In the genomic region with DNA sequence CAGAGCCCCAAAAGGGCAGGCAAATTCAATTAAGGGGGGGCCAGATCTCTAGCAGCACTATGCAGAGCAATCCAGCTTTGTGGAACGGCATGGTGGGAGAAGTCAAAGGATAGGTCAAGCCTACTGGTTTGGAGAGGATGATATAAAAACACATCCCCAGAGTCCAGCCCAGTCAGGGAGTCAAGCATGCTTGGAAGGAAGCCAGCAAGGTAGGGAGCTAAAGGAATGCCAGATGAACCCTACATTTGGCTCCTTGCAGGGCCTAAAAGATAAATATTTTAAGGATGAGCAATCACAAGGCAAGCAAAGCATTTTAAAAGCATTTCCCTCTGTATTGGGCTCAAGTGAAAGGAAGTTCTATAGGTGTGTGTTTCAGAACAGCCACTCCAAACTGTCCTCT, we compare ENCODE assay signal across 17 cellular contexts. TPM values are rescaled to one million over a fixed set of nuclear protein-coding genes. Genes with fewer than 3 reads are reported as not detected.
DNase-seq lines count a peak whose midpoint lies in the region; ATAC-seq and TF ChIP-seq lines count a peak whose summit lies in the region.
"Had no signal": no experiment of that assay in that cellular context is flagged by ENCODE, and none has a peak within 500 bp of the region (broad histone marks: within the 10 kb centered on the region; RNA-seq: fewer than 3 reads in every experiment).

No MANE protein-coding gene starts in this region.

- H3K27ac Mint-ChIP-seq in HFFc6: peak overlapping the region; percentile 62
- peak overlapping the region; percentile 75 for H3K27ac Mint-ChIP-seq in WTC11

- CTCF ChIA-PET in WTC11 (lab: Charles Lee): interaction anchor here (0.9 to 1.3 kb wide), 2 partner anchors 16 to 27 kb away, joined by 3 read pairs; no protein-coding TSS in a partner anchor

- H3K4me3 Mint-ChIP-seq in HFFc6: peak overlapping the region; percentile 25; the same call in 1 of the 2 replicates
- no peak overlapping the region for H3K4me3 Mint-ChIP-seq in WTC11
- H3K4me3 Mint-ChIP-seq: CD4-positive, alpha-beta memory T cell had no signal

- TF ChIP-seq EP300 in sigmoid colon (IDR thresholded peaks at IDR 0.05): no peak

- peaks cover 0 to 91% (median 81%) of the 10 kb centered on the region in 4 donors for H3K4me1 ChIP-seq in sigmoid colon
- H3K4me1 ChIP-seq: BE2C had no signal

- intact Hi-C loops in sigmoid colon (cut with DNase I): no loop called here

- H3K27ac ChIP-seq in sigmoid colon: peak overlapping the region; percentile 92 to 98 (median 96)

- peaks cover 69% of the 10 kb centered on the region for H3K36me3 Mint-ChIP-seq in HFFc6 (ENCODE audit: low read depth)
- H3K36me3 Mint-ChIP-seq in WTC11: peaks cover 64% of the 10 kb centered on the region

- H3K27me3 Mint-ChIP-seq in HFFc6 (ENCODE audit: insufficient read depth) (peaks cover 4% of the 10 kb centered on the region; the same call in 1 of the 2 replicates), WTC11 (ENCODE audit: low read depth) (no peaks in the 10 kb centered on the region)
- H3K27me3 Mint-ChIP-seq: CD4-positive, alpha-beta memory T cell had no signal

- no peaks in the 10 kb centered on the region for H3K27me3 ChIP-seq in sigmoid colon
- H3K27me3 ChIP-seq: BE2C had no signal

- in situ Hi-C loops in GM13976 (cut with MboI; ENCODE audit: low sequenced_read_pairs, unreplicated experiment): no loop called here

- peaks cover 6 to 75% (median 50%) of the 10 kb centered on the region in 4 donors for H3K36me3 ChIP-seq in sigmoid colon

- no peaks in the 10 kb centered on the region for H3K9me3 ChIP-seq in sigmoid colon
- H3K9me3 ChIP-seq: BE2C had no signal

- 91 to 94% methylated on average over 1 of the region's 1 CpG for WGBS in sigmoid colon, 2 donors

- no peaks in the 10 kb centered on the region for H3K9me3 Mint-ChIP-seq in HFFc6
- no peaks in the 10 kb centered on the region for H3K9me3 Mint-ChIP-seq in WTC11
- H3K9me3 Mint-ChIP-seq: CD4-positive, alpha-beta memory T cell had no signal

- H3K4me3 ChIP-seq in sigmoid colon: no peak overlapping the region

- POLR2A ChIA-PET in WTC11 (lab: Charles Lee): no interaction called here

- TF ChIP-seq CTCF in HFFc6 (IDR thresholded peaks at IDR 0.05) (no peak), WTC11 (IDR thresholded peaks at IDR 0.05) (no peak), sigmoid colon (IDR thresholded peaks at IDR 0.05) (no peak), GM13976 (IDR thresholded peaks at IDR 0.05; ENCODE audit: borderline replicate concordance, control extremely low read depth, extremely low read depth, insufficient read depth, missing control alignments) (no peak)

- no peak for TF ChIP-seq POLR2A in sigmoid colon (IDR thresholded peaks at IDR 0.05)

- no peak for DNase-seq in HFFc6
- no peak for DNase-seq in WTC11 (ENCODE audit: low spot score)
- DNase-seq in kidney glomerular epithelial cell (lab: John Stamatoyannopoulos, UW): peak; percentile 79
- DNase-seq in sigmoid colon: no peak
- DNase-seq in GM13976 (ENCODE audit: low spot score): no peak
- DNase-seq in DMS114 treated with DMSO at 0.1 percent for 48 hours (lab: John Stamatoyannopoulos, UW; ENCODE audit: unreplicated experiment): no peak
- DNase-seq in T-helper 2 cell: no peak
- DNase-seq: BE2C; CD4-positive, alpha-beta memory T cell; DND-41; H7; NCI-H146; NCI-H2081 treated with DMSO at 0.1 percent for 48 hours; NCI-H2227 treated with DMSO at 0.1 percent for 48 hours; NCI-H526 treated with DMSO at 0.1 percent for 48 hours; NK-92 treated with Interleukin-12 subunit alpha and Interleukin-12 subunit beta, amount 100 ng/mL, for 24 hours; OCI-M1 had no signal

- H3K4me1 Mint-ChIP-seq in HFFc6 (ENCODE audit: low read depth) (peaks cover 60% of the 10 kb centered on the region), WTC11 (peaks cover 38% of the 10 kb centered on the region)

- no peak for ATAC-seq in WTC11

TF ChIP-seq in WTC11, 78 proteins besides CTCF, POLR2A, EP300 and RAD21:
- TF ChIP-seq ETV6 (CRISPR knock-in tag; IDR thresholded peaks at IDR 0.05) (no peak), FOXK1 (CRISPR knock-in tag; IDR thresholded peaks at IDR 0.05) (no peak), ZNF263 (CRISPR knock-in tag; IDR thresholded peaks at IDR 0.05; ENCODE audit: low read depth) (no peak), NFE2L1 (CRISPR knock-in tag; IDR thresholded peaks at IDR 0.05) (no peak), ZNF232 (CRISPR knock-in tag; IDR thresholded peaks at IDR 0.05) (no peak), JUN (CRISPR knock-in tag; IDR thresholded peaks at IDR 0.05) (no peak), TCF7 (CRISPR knock-in tag; IDR thresholded peaks at IDR 0.05; ENCODE audit: low read depth) (no peak), CREB1 (CRISPR knock-in tag; IDR thresholded peaks at IDR 0.05) (no peak), ZBTB21 (CRISPR knock-in tag; IDR thresholded peaks at IDR 0.05; ENCODE audit: borderline replicate concordance) (no peak), TEAD1 (CRISPR knock-in tag; IDR thresholded peaks at IDR 0.05) (no peak), ZNF121 (CRISPR knock-in tag; IDR thresholded peaks at IDR 0.05) (no peak)
- TF ChIP-seq, protein P1, sequence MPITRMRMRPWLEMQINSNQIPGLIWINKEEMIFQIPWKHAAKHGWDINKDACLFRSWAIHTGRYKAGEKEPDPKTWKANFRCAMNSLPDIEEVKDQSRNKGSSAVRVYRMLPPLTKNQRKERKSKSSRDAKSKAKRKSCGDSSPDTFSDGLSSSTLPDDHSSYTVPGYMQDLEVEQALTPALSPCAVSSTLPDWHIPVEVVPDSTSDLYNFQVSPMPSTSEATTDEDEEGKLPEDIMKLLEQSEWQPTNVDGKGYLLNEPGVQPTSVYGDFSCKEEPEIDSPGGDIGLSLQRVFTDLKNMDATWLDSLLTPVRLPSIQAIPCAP (CRISPR knock-in tag; IDR thresholded peaks at IDR 0.05): no peak
- TF ChIP-seq, protein P2, sequence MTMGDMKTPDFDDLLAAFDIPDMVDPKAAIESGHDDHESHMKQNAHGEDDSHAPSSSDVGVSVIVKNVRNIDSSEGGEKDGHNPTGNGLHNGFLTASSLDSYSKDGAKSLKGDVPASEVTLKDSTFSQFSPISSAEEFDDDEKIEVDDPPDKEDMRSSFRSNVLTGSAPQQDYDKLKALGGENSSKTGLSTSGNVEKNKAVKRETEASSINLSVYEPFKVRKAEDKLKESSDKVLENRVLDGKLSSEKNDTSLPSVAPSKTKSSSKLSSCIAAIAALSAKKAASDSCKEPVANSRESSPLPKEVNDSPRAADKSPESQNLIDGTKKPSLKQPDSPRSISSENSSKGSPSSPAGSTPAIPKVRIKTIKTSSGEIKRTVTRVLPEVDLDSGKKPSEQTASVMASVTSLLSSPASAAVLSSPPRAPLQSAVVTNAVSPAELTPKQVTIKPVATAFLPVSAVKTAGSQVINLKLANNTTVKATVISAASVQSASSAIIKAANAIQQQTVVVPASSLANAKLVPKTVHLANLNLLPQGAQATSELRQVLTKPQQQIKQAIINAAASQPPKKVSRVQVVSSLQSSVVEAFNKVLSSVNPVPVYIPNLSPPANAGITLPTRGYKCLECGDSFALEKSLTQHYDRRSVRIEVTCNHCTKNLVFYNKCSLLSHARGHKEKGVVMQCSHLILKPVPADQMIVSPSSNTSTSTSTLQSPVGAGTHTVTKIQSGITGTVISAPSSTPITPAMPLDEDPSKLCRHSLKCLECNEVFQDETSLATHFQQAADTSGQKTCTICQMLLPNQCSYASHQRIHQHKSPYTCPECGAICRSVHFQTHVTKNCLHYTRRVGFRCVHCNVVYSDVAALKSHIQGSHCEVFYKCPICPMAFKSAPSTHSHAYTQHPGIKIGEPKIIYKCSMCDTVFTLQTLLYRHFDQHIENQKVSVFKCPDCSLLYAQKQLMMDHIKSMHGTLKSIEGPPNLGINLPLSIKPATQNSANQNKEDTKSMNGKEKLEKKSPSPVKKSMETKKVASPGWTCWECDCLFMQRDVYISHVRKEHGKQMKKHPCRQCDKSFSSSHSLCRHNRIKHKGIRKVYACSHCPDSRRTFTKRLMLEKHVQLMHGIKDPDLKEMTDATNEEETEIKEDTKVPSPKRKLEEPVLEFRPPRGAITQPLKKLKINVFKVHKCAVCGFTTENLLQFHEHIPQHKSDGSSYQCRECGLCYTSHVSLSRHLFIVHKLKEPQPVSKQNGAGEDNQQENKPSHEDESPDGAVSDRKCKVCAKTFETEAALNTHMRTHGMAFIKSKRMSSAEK (CRISPR knock-in tag; IDR thresholded peaks at IDR 0.05; ENCODE audit: borderline replicate concordance): no peak

RNA-seq across cellular contexts. Expression of a gene that starts 21.4 kb away (rescaled TPM):
- 100 to 1,000 TPM; 127 to 145 (median 134) TPM for total RNA-seq in HFFc6 (2021; fragmentation: NEBNext Ultra II Directional; extraction: Animal tissue kit (Norgen Biotek cat#: 25700))
- total RNA-seq in WTC11 (2021) (35.1 to 44.7 TPM (median 37.6 TPM) in 3 replicates), sigmoid colon (100 to 1,000 TPM in 2 of 4 donors, 10 to 100 TPM in 2; 82.8 to 123 (median 101) TPM)
- polyA plus RNA-seq in sigmoid colon: 10 to 100 TPM; 53.5 to 79.8 (median 54.2) TPM

RNA-seq across cellular contexts. Expression of a gene that starts 21.7 kb away (rescaled TPM):
- 10 to 100 TPM; 41.3 to 43.6 (median 43.1) TPM for total RNA-seq in HFFc6 (2021; fragmentation: NEBNext Ultra II Directional; extraction: Animal tissue kit (Norgen Biotek cat#: 25700))
- total RNA-seq in WTC11 (2021) (28.9 to 32.2 TPM (median 29.3 TPM) in 3 replicates), sigmoid colon (10 to 100 TPM; 48.4 to 67.7 (median 56.2) TPM)
- 10 to 100 TPM; 15.3 to 20.8 (median 16.2) TPM for polyA plus RNA-seq in sigmoid colon
